1 cellular context compared by ENCODE assay signal in the genomic region with DNA sequence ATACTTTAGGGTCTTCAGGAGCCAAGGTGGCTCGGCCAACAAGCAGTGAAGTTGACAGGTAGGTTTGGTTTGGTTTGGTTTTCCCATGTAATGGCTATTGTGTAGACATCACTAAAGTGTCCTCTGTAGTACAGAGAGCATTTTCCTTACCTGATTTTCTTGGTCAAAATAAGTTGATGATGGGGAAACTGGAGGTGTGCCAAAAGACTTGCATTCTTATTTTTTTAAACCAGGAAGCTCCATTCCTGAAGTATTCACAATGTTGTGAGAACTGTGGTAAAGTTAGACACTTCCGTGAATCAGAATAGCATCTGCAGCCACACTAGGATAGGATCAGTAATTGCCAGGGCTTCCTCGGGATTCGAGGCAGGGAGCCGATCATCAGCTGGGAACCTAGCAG.
TF ChIP-seq lines count a peak whose summit lies in the region.

No MANE protein-coding gene starts in this region.

TF ChIP-seq in K562, 482 proteins besides CTCF, POLR2A, EP300 and RAD21:
- TF ChIP-seq NFIC (IDR thresholded peaks at IDR 0.05), result peak; percentile 83
- TF ChIP-seq, protein P1, sequence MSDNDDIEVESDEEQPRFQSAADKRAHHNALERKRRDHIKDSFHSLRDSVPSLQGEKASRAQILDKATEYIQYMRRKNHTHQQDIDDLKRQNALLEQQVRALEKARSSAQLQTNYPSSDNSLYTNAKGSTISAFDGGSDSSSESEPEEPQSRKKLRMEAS (CRISPR knock-in tag; IDR thresholded peaks at IDR 0.05), result no peak
- TF ChIP-seq, protein P2, sequence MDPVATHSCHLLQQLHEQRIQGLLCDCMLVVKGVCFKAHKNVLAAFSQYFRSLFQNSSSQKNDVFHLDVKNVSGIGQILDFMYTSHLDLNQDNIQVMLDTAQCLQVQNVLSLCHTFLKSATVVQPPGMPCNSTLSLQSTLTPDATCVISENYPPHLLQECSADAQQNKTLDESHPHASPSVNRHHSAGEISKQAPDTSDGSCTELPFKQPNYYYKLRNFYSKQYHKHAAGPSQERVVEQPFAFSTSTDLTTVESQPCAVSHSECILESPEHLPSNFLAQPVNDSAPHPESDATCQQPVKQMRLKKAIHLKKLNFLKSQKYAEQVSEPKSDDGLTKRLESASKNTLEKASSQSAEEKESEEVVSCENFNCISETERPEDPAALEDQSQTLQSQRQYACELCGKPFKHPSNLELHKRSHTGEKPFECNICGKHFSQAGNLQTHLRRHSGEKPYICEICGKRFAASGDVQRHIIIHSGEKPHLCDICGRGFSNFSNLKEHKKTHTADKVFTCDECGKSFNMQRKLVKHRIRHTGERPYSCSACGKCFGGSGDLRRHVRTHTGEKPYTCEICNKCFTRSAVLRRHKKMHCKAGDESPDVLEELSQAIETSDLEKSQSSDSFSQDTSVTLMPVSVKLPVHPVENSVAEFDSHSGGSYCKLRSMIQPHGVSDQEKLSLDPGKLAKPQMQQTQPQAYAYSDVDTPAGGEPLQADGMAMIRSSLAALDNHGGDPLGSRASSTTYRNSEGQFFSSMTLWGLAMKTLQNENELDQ (CRISPR knock-in tag; IDR thresholded peaks at IDR 0.05; ENCODE audit: borderline replicate concordance), result no peak
- TF ChIP-seq TCF3 (CRISPR knock-in tag; IDR thresholded peaks at IDR 0.05), result no peak
- TF ChIP-seq, protein P3, sequence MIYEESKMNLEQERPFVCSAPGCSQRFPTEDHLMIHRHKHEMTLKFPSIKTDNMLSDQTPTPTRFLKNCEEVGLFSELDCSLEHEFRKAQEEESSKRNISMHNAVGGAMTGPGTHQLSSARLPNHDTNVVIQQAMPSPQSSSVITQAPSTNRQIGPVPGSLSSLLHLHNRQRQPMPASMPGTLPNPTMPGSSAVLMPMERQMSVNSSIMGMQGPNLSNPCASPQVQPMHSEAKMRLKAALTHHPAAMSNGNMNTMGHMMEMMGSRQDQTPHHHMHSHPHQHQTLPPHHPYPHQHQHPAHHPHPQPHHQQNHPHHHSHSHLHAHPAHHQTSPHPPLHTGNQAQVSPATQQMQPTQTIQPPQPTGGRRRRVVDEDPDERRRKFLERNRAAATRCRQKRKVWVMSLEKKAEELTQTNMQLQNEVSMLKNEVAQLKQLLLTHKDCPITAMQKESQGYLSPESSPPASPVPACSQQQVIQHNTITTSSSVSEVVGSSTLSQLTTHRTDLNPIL (CRISPR knock-in tag; IDR thresholded peaks at IDR 0.05), result no peak
- no peak for TF ChIP-seq ZNF764 (CRISPR knock-in tag; IDR thresholded peaks at IDR 0.05; ENCODE audit: low read depth)
- TF ChIP-seq TFAM (CRISPR knock-in tag; conservative IDR thresholded peaks at IDR 0.05), result no peak
- no peak for TF ChIP-seq PRMT5 (CRISPR knock-in tag; IDR thresholded peaks at IDR 0.05)
- no peak for TF ChIP-seq GATAD2A (IDR thresholded peaks at IDR 0.05)
- 0 out of 3 replicates have a peak, but pooled peaks of 1 of the 2 experiments have one; percentile 19 for TF ChIP-seq CBX3 (IDR thresholded peaks at IDR 0.05; ENCODE audit: borderline replicate concordance in 1 of 2, low read length in 2 of 2)
- no peak for TF ChIP-seq NEUROD1 (IDR thresholded peaks at IDR 0.05; ENCODE audit: borderline replicate concordance, low read depth, low read length, partially characterized antibody)
- no peak for TF ChIP-seq RBM15 (IDR thresholded peaks at IDR 0.05; ENCODE audit: insufficient read depth, low read length)
- no peak for TF ChIP-seq PTBP1 (IDR thresholded peaks at IDR 0.05; ENCODE audit: low read depth, low read length)
- no peak for TF ChIP-seq MTF1 (CRISPR knock-in tag; IDR thresholded peaks at IDR 0.05; ENCODE audit: borderline replicate concordance)
- 0 out of 2 replicates have a peak, but pooled peaks have one; percentile 38 for TF ChIP-seq FOXK1 (CRISPR knock-in tag; IDR thresholded peaks at IDR 0.05; ENCODE audit: borderline replicate concordance)
- TF ChIP-seq, protein P4, sequence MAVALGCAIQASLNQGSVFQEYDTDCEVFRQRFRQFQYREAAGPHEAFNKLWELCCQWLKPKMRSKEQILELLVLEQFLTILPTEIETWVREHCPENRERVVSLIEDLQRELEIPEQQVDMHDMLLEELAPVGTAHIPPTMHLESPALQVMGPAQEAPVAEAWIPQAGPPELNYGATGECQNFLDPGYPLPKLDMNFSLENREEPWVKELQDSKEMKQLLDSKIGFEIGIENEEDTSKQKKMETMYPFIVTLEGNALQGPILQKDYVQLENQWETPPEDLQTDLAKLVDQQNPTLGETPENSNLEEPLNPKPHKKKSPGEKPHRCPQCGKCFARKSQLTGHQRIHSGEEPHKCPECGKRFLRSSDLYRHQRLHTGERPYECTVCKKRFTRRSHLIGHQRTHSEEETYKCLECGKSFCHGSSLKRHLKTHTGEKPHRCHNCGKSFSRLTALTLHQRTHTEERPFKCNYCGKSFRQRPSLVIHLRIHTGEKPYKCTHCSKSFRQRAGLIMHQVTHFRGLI (CRISPR knock-in tag; IDR thresholded peaks at IDR 0.05), result no peak
- 0 out of 2 replicates have a peak, but pooled peaks have one; percentile 34 for TF ChIP-seq CTBP1 (IDR thresholded peaks at IDR 0.05; ENCODE audit: borderline replicate concordance)
